In genomic region chr1:119363162-119363561, GRCh38 we compare ENCODE assay signal across 1 cellular context.
TF ChIP-seq lines count a peak whose summit lies in the region.

No MANE protein-coding gene starts in this region.

TF ChIP-seq in GM23338, 12 proteins besides CTCF, POLR2A, EP300 and RAD21 (continued from another document):
- TF ChIP-seq, protein P1, sequence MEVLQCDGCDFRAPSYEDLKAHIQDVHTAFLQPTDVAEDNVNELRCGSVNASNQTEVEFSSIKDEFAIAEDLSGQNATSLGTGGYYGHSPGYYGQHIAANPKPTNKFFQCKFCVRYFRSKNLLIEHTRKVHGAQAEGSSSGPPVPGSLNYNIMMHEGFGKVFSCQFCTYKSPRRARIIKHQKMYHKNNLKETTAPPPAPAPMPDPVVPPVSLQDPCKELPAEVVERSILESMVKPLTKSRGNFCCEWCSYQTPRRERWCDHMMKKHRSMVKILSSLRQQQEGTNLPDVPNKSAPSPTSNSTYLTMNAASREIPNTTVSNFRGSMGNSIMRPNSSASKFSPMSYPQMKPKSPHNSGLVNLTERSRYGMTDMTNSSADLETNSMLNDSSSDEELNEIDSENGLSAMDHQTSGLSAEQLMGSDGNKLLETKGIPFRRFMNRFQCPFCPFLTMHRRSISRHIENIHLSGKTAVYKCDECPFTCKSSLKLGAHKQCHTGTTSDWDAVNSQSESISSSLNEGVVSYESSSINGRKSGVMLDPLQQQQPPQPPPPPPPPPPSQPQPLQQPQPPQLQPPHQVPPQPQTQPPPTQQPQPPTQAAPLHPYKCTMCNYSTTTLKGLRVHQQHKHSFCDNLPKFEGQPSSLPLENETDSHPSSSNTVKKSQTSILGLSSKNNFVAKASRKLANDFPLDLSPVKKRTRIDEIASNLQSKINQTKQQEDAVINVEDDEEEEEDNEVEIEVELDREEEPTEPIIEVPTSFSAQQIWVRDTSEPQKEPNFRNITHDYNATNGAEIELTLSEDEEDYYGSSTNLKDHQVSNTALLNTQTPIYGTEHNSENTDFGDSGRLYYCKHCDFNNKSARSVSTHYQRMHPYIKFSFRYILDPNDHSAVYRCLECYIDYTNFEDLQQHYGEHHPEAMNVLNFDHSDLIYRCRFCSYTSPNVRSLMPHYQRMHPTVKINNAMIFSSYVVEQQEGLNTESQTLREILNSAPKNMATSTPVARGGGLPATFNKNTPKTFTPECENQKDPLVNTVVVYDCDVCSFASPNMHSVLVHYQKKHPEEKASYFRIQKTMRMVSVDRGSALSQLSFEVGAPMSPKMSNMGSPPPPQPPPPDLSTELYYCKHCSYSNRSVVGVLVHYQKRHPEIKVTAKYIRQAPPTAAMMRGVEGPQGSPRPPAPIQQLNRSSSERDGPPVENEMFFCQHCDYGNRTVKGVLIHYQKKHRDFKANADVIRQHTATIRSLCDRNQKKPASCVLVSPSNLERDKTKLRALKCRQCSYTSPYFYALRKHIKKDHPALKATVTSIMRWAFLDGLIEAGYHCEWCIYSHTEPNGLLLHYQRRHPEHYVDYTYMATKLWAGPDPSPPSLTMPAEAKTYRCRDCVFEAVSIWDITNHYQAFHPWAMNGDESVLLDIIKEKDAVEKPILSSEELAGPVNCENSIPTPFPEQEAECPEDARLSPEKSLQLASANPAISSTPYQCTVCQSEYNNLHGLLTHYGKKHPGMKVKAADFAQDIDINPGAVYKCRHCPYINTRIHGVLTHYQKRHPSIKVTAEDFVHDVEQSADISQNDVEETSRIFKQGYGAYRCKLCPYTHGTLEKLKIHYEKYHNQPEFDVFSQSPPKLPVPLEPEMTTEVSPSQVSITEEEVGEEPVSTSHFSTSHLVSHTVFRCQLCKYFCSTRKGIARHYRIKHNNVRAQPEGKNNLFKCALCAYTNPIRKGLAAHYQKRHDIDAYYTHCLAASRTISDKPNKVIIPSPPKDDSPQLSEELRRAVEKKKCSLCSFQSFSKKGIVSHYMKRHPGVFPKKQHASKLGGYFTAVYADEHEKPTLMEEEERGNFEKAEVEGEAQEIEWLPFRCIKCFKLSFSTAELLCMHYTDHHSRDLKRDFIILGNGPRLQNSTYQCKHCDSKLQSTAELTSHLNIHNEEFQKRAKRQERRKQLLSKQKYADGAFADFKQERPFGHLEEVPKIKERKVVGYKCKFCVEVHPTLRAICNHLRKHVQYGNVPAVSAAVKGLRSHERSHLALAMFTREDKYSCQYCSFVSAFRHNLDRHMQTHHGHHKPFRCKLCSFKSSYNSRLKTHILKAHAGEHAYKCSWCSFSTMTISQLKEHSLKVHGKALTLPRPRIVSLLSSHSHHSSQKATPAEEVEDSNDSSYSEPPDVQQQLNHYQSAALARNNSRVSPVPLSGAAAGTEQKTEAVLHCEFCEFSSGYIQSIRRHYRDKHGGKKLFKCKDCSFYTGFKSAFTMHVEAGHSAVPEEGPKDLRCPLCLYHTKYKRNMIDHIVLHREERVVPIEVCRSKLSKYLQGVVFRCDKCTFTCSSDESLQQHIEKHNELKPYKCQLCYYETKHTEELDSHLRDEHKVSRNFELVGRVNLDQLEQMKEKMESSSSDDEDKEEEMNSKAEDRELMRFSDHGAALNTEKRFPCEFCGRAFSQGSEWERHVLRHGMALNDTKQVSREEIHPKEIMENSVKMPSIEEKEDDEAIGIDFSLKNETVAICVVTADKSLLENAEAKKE (CRISPR knock-in tag; IDR thresholded peaks at IDR 0.05), result no peak
- TF ChIP-seq EZH2phosphoT487 (IDR thresholded peaks at IDR 0.05; ENCODE audit: unreplicated experiment) (no peak), NANOG (IDR thresholded peaks at IDR 0.05; ENCODE audit: borderline replicate concordance) (no peak)
- TF ChIP-seq, protein P2, sequence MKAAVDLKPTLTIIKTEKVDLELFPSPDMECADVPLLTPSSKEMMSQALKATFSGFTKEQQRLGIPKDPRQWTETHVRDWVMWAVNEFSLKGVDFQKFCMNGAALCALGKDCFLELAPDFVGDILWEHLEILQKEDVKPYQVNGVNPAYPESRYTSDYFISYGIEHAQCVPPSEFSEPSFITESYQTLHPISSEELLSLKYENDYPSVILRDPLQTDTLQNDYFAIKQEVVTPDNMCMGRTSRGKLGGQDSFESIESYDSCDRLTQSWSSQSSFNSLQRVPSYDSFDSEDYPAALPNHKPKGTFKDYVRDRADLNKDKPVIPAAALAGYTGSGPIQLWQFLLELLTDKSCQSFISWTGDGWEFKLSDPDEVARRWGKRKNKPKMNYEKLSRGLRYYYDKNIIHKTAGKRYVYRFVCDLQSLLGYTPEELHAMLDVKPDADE (IDR thresholded peaks at IDR 0.05), result no peak
